Comparison of ENCODE assay signal across 8 cellular contexts in genomic region chr10:73167557-73168485, GRCh38.
DNase-seq lines count a peak whose midpoint lies in the region; ATAC-seq lines count a peak whose summit lies in the region.

ECD (minus strand) TSS chr10:73168008; CDS start chr10:73163937, 4,071 bp downstream.
FAM149B1 (plus strand) TSS chr10:73168119; CDS start chr10:73168340, 221 bp downstream.

- peak; percentile 93 for ATAC-seq in GM21515 (IDR thresholded peaks at IDR 0.05; ENCODE audit: unreplicated experiment)

- DNase-seq in DMS 273 (lab: John Stamatoyannopoulos, UW; ENCODE audit: unreplicated experiment), result peak; percentile 95
- DNase-seq in HuH-7 (ENCODE audit: low spot score), result peak; percentile 76
- DNase-seq in OCI-M1 (lab: John Stamatoyannopoulos, UW), result peak; percentile 96
- peak; percentile 91 for DNase-seq in activated T-cell treated with anti-CD3 and anti-CD28 coated beads for 24 hours (ENCODE audit: low read depth)
- peak; percentile 83 for DNase-seq in epidermal melanocyte (ENCODE audit: insufficient read length, low spot score)
- DNase-seq in middle frontal gyrus (ENCODE audit: extremely low spot score, low spot score), result peak; percentile 93
- peak; percentile 87 to 93 for DNase-seq in stimulated activated CD8-positive, alpha-beta memory T cell treated with anti-CD3 and anti-CD28 coated beads, Interleukin-2, amount 100 ng/mL, for 48 hours (ENCODE audit: low read depth in 2 of 2)

Comparison
In these comparisons a context has a peak if more than half of its experiments do, and no peak if none do; other contexts are left out.
1. Peak in every context shown above with its lines: DNase-seq and ATAC-seq.